8 cellular contexts compared by ENCODE assay signal in genomic region chr22:38317995-38318715, GRCh38. TPM values are rescaled to one million over a fixed set of nuclear protein-coding genes. Genes with fewer than 3 reads are reported as not detected.
DNase-seq lines count a peak whose midpoint lies in the region; ATAC-seq lines count a peak whose summit lies in the region.

No MANE protein-coding gene starts in this region.

- WGBS in right cardiac atrium = 7% methylated on average over 18 of the region's 18 CpGs

- CTCF ChIA-PET in activated CD4-positive, alpha-beta T cell treated with anti-CD3 and anti-CD28 coated beads, Interleukin-2, amount 10 ng/mL, durations not matched to agents 7 days and 5 days (lab: Charles Lee) = interaction anchor here (0.6 to 1.8 kb wide), 3 partner anchors 12 to 263 kb away, joined by 3 to 7 read pairs (median 5); no protein-coding TSS in a partner anchor

- H3K27ac ChIP-seq in right cardiac atrium (ENCODE audit: low read length) = peak overlapping the region; percentile 96

- no peaks in the 10 kb centered on the region for H3K27me3 ChIP-seq in right cardiac atrium (ENCODE audit: control insufficient read depth, insufficient read depth)

- peaks cover 21% of the 10 kb centered on the region for H3K4me1 ChIP-seq in right cardiac atrium (ENCODE audit: control insufficient read depth, insufficient read depth, low read length)

- peaks cover 42% of the 10 kb centered on the region for H3K4me1 Mint-ChIP-seq in activated CD4-positive, alpha-beta T cell treated with anti-CD3 and anti-CD28 coated beads, Interleukin-2, amount 10 ng/mL, durations not matched to agents 7 days and 5 days

- no peaks in the 10 kb centered on the region for H3K36me3 Mint-ChIP-seq in activated CD4-positive, alpha-beta T cell treated with anti-CD3 and anti-CD28 coated beads, Interleukin-2, amount 10 ng/mL, durations not matched to agents 7 days and 5 days (ENCODE audit: low read depth)

- intact Hi-C loops in right cardiac atrium (cut with DNase I) = no loop called here

- ATAC-seq in right cardiac atrium (peak; percentile 75 to 83), GM18858 (IDR thresholded peaks at IDR 0.05; ENCODE audit: unreplicated experiment) (no peak), GM21447 (IDR thresholded peaks at IDR 0.05; ENCODE audit: unreplicated experiment) (no peak)

- no peaks in the 10 kb centered on the region for H3K27me3 Mint-ChIP-seq in activated CD4-positive, alpha-beta T cell treated with anti-CD3 and anti-CD28 coated beads, Interleukin-2, amount 10 ng/mL, durations not matched to agents 7 days and 5 days

- DNase-seq in activated CD4-positive, alpha-beta T cell treated with anti-CD3 and anti-CD28 coated beads, Interleukin-2, amount 10 ng/mL, durations not matched to agents 7 days and 5 days = no peak
- no peak for DNase-seq in activated CD4-positive, alpha-beta T cell treated with anti-CD3 and anti-CD28 coated beads for 1 hour
- DNase-seq in NCI-H510A treated with DMSO at 0.1 percent for 48 hours (lab: John Stamatoyannopoulos, UW) = peak; percentile 60
- DNase-seq in amniotic stem cell (lab: John Stamatoyannopoulos, UW) = peak; percentile 94
- peak; percentile 84 to 89 (median 86) for DNase-seq in right cardiac atrium
- DNase-seq in pulmonary artery endothelial cell (ENCODE audit: low read depth, low spot score) = peak; percentile 60

- H3K9me3 ChIP-seq in right cardiac atrium (ENCODE audit: control insufficient read depth, low read length) = no peaks in the 10 kb centered on the region

- peak overlapping the region; percentile 90 for H3K27ac Mint-ChIP-seq in activated CD4-positive, alpha-beta T cell treated with anti-CD3 and anti-CD28 coated beads, Interleukin-2, amount 10 ng/mL, durations not matched to agents 7 days and 5 days

- POLR2A ChIA-PET in activated CD4-positive, alpha-beta T cell treated with anti-CD3 and anti-CD28 coated beads, Interleukin-2, amount 10 ng/mL, durations not matched to agents 7 days and 5 days (lab: Charles Lee) = no interaction called here

- H3K4me3 Mint-ChIP-seq in activated CD4-positive, alpha-beta T cell treated with anti-CD3 and anti-CD28 coated beads, Interleukin-2, amount 10 ng/mL, durations not matched to agents 7 days and 5 days = peak overlapping the region; percentile 79

- peak overlapping the region; percentile 98 for H3K4me3 ChIP-seq in right cardiac atrium (ENCODE audit: low read length)

- no peaks in the 10 kb centered on the region for H3K9me3 Mint-ChIP-seq in activated CD4-positive, alpha-beta T cell treated with anti-CD3 and anti-CD28 coated beads, Interleukin-2, amount 10 ng/mL, durations not matched to agents 7 days and 5 days

RNA-seq across cellular contexts. Expression of gene CSNK1E, which starts 0.9 kb away (rescaled TPM):
- 10 to 100 TPM; 74.3 to 81.3 TPM for total RNA-seq in activated CD4-positive, alpha-beta T cell treated with anti-CD3 and anti-CD28 coated beads, Interleukin-2, amount 10 ng/mL, durations not matched to agents 7 days and 5 days
- total RNA-seq in right cardiac atrium (10 to 100 TPM; 69.7 to 88.6 (median 81.0) TPM), pulmonary artery endothelial cell (123 and 124 TPM in 2 replicates)
- polyA plus RNA-seq in right cardiac atrium = 76.3 TPM

RNA-seq across cellular contexts. Expression of gene TMEM184B, which starts 45.3 kb away (rescaled TPM):
- 10 to 100 TPM; 33.8 to 34.5 TPM for total RNA-seq in activated CD4-positive, alpha-beta T cell treated with anti-CD3 and anti-CD28 coated beads, Interleukin-2, amount 10 ng/mL, durations not matched to agents 7 days and 5 days
- total RNA-seq in right cardiac atrium (10 to 100 TPM; 48.2 to 55.8 (median 49.5) TPM), pulmonary artery endothelial cell (28.5 and 43.7 TPM in 2 replicates)
- 32.2 TPM for polyA plus RNA-seq in right cardiac atrium

Comparison
In these comparisons a context has a peak if more than half of its experiments do, and no peak if none do; other contexts are left out.
1. DNase-seq: peak in NCI-H510A treated with DMSO at 0.1 percent for 48 hours (single experiment), amniotic stem cell (single experiment), right cardiac atrium (3 of 3) and pulmonary artery endothelial cell (single experiment); none in activated CD4-positive, alpha-beta T cell treated with anti-CD3 and anti-CD28 coated beads, Interleukin-2, amount 10 ng/mL, durations not matched to agents 7 days and 5 days (single experiment) and activated CD4-positive, alpha-beta T cell treated with anti-CD3 and anti-CD28 coated beads for 1 hour (single experiment).
2. ATAC-seq: peak in right cardiac atrium (2 of 2); none in GM18858 (single experiment) and GM21447 (single experiment).